ENCODE assay signal across 8 cellular contexts in the genomic region with DNA sequence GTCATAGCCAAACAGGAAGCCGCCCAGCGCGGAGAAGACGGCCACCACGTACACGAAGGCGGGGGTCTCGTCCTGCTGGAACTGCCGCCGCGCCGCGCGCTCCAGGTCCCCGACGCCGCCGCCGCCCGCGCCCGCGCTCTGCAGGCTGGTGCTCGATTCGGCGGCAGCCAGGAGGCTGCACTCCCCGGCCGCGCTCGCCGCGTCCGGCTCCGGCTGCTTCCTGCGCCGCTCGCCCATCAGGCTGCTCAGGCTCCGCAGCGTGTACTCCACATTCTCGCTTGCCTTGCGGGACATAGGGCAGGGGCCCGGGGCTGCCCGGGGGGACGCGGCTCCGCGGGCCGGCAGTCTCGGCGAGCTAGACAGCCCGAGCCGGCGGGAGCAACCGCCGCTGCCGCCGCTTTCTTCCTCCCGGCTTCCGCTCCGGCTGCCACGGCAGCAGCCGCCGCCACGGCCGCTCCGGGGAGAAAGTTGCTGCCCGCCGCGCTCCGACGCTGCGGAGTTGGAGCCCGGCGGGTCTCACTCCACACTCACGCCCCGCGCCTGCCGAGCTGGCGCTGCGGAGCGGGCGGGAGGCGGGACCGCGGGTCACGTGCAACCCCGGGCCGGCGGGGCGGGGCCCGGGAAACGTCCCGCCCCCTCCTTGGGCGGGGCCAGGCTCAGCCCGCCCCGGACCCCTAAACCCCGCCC. TPM values are rescaled to one million over a fixed set of nuclear protein-coding genes. Genes with fewer than 3 reads are reported as not detected.
DNase-seq lines count a peak whose midpoint lies in the region; ATAC-seq and TF ChIP-seq lines count a peak whose summit lies in the region.

SLC2A13 (minus strand) TSS at position 567 of the 687 bp plus-strand sequence; CDS start at position 294, 273 bp downstream.

- no peaks in the 10 kb centered on the region for H4K20me1 ChIP-seq in PC-3 (ENCODE audit: low read length)
- H4K20me1 ChIP-seq in fibroblast of lung (ENCODE audit: control insufficient read depth, extremely low read depth, insufficient read depth, low read length), result no peaks in the 10 kb centered on the region

- H2AFZ ChIP-seq in PC-3 (ENCODE audit: low read length) (peak within 1 kb of the TSS; percentile 95), fibroblast of lung (ENCODE audit: low read length) (peak within 1 kb of the TSS; percentile 87)

- no peaks in the 10 kb centered on the region for H3K9me2 ChIP-seq in PC-3 (replicated peaks; ENCODE audit: low read length)

- peaks cover 14% of the 10 kb centered on the region for H3K4me1 Mint-ChIP-seq in Caco-2 (ENCODE audit: low read depth, unreplicated experiment)
- H3K4me1 Mint-ChIP-seq in activated T-cell treated with anti-CD3 and anti-CD28 coated beads, Interleukin-2, amount 50 U/mL, for 72 hours (ENCODE audit: low read depth), result peaks cover 55% of the 10 kb centered on the region
- H3K4me1 Mint-ChIP-seq in naive thymus-derived CD8-positive, alpha-beta T cell, result peaks cover 17 to 49% (median 36%) of the 10 kb centered on the region in 4 donors
- peaks cover 21 to 29% of the 10 kb centered on the region in 2 donors for H3K4me1 Mint-ChIP-seq in stimulated activated naive B cell treated with anti-CD40 and anti-IgM and Interleukin-4, amounts not matched to agents 10 μg/mL and 1 μg/mL and 100 μg/mL, for 72 hours

- no peaks in the 10 kb centered on the region for H3K27me3 Mint-ChIP-seq in Caco-2 (ENCODE audit: insufficient read depth, unreplicated experiment)
- peaks cover 32% of the 10 kb centered on the region for H3K27me3 Mint-ChIP-seq in activated T-cell treated with anti-CD3 and anti-CD28 coated beads, Interleukin-2, amount 50 U/mL, for 72 hours (ENCODE audit: low read depth)
- H3K27me3 Mint-ChIP-seq in naive thymus-derived CD8-positive, alpha-beta T cell, result peaks cover 0 to 6% (median 0%) of the 10 kb centered on the region in 5 donors
- peaks cover 6 to 10% of the 10 kb centered on the region in 2 donors for H3K27me3 Mint-ChIP-seq in stimulated activated naive B cell treated with anti-CD40 and anti-IgM and Interleukin-4, amounts not matched to agents 10 μg/mL and 1 μg/mL and 100 μg/mL, for 72 hours

- POLR2A ChIA-PET in Caco-2 (lab: Charles Lee), result interaction anchor here (0.7 kb wide), 1 partner anchor 95 kb away, joined by 3 read pairs; no protein-coding TSS in a partner anchor
- POLR2A ChIA-PET in PC-3 (lab: Charles Lee; ENCODE audit: unreplicated experiment), result interaction anchor here (0.6 kb wide), 1 partner anchor 124 kb away, joined by 12 read pairs; no protein-coding TSS in a partner anchor
- POLR2A ChIA-PET in naive thymus-derived CD8-positive, alpha-beta T cell (lab: Charles Lee), result interaction anchor here (1.2 to 4.0 kb wide), 2 partner anchors 13 to 486 kb away, joined by 6 to 10 read pairs; partner anchors contain the start of gene ABCD2

- H3K27ac ChIP-seq in PC-3 (ENCODE audit: low read length) (no peak within 1 kb of the TSS), fibroblast of lung (ENCODE audit: insufficient read depth, low read length) (peak within 1 kb of the TSS; percentile 58)

- H3K9ac ChIP-seq in PC-3 (ENCODE audit: low read length) (peak within 1 kb of the TSS; percentile 45; the same call in 1 of the 2 replicates), fibroblast of lung (ENCODE audit: insufficient read depth, low read length) (peak within 1 kb of the TSS; percentile 72)

- ATAC-seq in GM19463 (IDR thresholded peaks at IDR 0.05; ENCODE audit: unreplicated experiment), result peak; percentile 79
- ATAC-seq in HG03575 (IDR thresholded peaks at IDR 0.05; ENCODE audit: extremely low read depth, insufficient number of reproducible peaks, low FRiP score, unreplicated experiment), result peak; percentile 54
- ATAC-seq in PC-3, result peak; percentile 81
- peak; percentile 84 to 86 for ATAC-seq in activated T-cell treated with anti-CD3 and anti-CD28 coated beads, Interleukin-2, amount 50 U/mL, for 72 hours (replicated peaks in 1 of 2)
- ATAC-seq in naive thymus-derived CD8-positive, alpha-beta T cell, result peak; percentile 83 to 86
- peak; percentile 85 to 90 for ATAC-seq in stimulated activated naive B cell treated with anti-CD40 and anti-IgM and Interleukin-4, amounts not matched to agents 10 μg/mL and 1 μg/mL and 100 μg/mL, for 72 hours (replicated peaks)

- H3K4me1 ChIP-seq in Caco-2, result peaks cover 5% of the 10 kb centered on the region; the same call in 1 of the 2 replicates
- H3K4me1 ChIP-seq in PC-3 (ENCODE audit: insufficient read depth, low read length), result 0 out of 2 replicates have a peak, but pooled peaks cover 4% of the 10 kb centered on the region
- no peaks in the 10 kb centered on the region for H3K4me1 ChIP-seq in fibroblast of lung (ENCODE audit: control insufficient read depth, extremely low read depth, insufficient read depth, low read length)

- H3K27me3 ChIP-seq in Caco-2 (replicated peaks; ENCODE audit: control insufficient read depth, insufficient read depth, low read length), result no peaks in the 10 kb centered on the region; the same call in 1 of the 2 replicates
- no peaks in the 10 kb centered on the region for H3K27me3 ChIP-seq in PC-3 (ENCODE audit: low read length)
- H3K27me3 ChIP-seq in fibroblast of lung (ENCODE audit: control insufficient read depth, insufficient read depth, low read length), result no peaks in the 10 kb centered on the region

- H3K36me3 Mint-ChIP-seq in Caco-2 (ENCODE audit: insufficient read depth, unreplicated experiment), result peaks cover 17% of the 10 kb centered on the region
- peaks cover 0 to 1% of the 10 kb centered on the region in 2 donors for H3K36me3 Mint-ChIP-seq in activated T-cell treated with anti-CD3 and anti-CD28 coated beads, Interleukin-2, amount 50 U/mL, for 72 hours (ENCODE audit: insufficient read depth in 2 of 2)
- H3K36me3 Mint-ChIP-seq in naive thymus-derived CD8-positive, alpha-beta T cell, result no peaks in the 10 kb centered on the region
- no peaks in the 10 kb centered on the region for H3K36me3 Mint-ChIP-seq in stimulated activated naive B cell treated with anti-CD40 and anti-IgM and Interleukin-4, amounts not matched to agents 10 μg/mL and 1 μg/mL and 100 μg/mL, for 72 hours

- intact Hi-C loops in Caco-2 (cut with micrococcal nuclease; ENCODE audit: unreplicated experiment) (loop anchor here (2.0 to 5.0 kb wide), 3 partner anchors 53 to 519 kb away; no protein-coding TSS in a partner anchor), PC-3 (cut with micrococcal nuclease) (loop anchor here (2.0 kb wide), 2 partner anchors 51 to 273 kb away; no protein-coding TSS in a partner anchor)

- TF ChIP-seq CTCF in Caco-2 (IDR thresholded peaks at IDR 0.05; ENCODE audit: insufficient read depth in 1 of 2, low read depth in 1 of 2, low read length in 1 of 2, severe bottlenecking in 1 of 2, unreplicated experiment in 1 of 2) (no peak), PC-3 (conservative IDR thresholded peaks at IDR 0.05; ENCODE audit: low read depth, low read length) (no peak), fibroblast of lung (conservative IDR thresholded peaks at IDR 0.05 in 1 of 2, IDR thresholded peaks at IDR 0.05 in 1 of 2; ENCODE audit: low read depth in 1 of 2, low read length in 2 of 2) (no peak)

- DNase-seq in Caco-2, result peak; percentile 62 to 85
- DNase-seq in PC-3, result peak; percentile 74
- DNase-seq in activated T-cell treated with anti-CD3 and anti-CD28 coated beads, Interleukin-2, amount 50 U/mL, for 72 hours, result peak; percentile 72 to 83
- DNase-seq in fibroblast of lung (ENCODE audit: low read depth in 2 of 2), result peak; percentile 63 to 65
- DNase-seq in naive thymus-derived CD8-positive, alpha-beta T cell, result peak; percentile 52 to 82 (median 78)
- DNase-seq in stimulated activated naive B cell treated with anti-CD40 and anti-IgM and Interleukin-4, amounts not matched to agents 10 μg/mL and 1 μg/mL and 100 μg/mL, for 72 hours, result peak; percentile 70

- H3K36me3 ChIP-seq in Caco-2 (ENCODE audit: control insufficient read depth, insufficient read depth, low read length) (no peaks in the 10 kb centered on the region), PC-3 (ENCODE audit: low read depth, low read length) (no peaks in the 10 kb centered on the region), fibroblast of lung (ENCODE audit: control insufficient read depth, insufficient read depth, low read length) (no peaks in the 10 kb centered on the region)

- BruUV-seq in Caco-2 (replicated peaks; lab: Mats Ljungman, UMichigan) (no TSS peak), PC-3 (replicated peaks; lab: Mats Ljungman, UMichigan) (no TSS peak)

- H3K9me3 Mint-ChIP-seq in Caco-2 (ENCODE audit: unreplicated experiment), result no peaks in the 10 kb centered on the region
- H3K9me3 Mint-ChIP-seq in activated T-cell treated with anti-CD3 and anti-CD28 coated beads, Interleukin-2, amount 50 U/mL, for 72 hours, result no peaks in the 10 kb centered on the region
- no peaks in the 10 kb centered on the region for H3K9me3 Mint-ChIP-seq in naive thymus-derived CD8-positive, alpha-beta T cell
- no peaks in the 10 kb centered on the region for H3K9me3 Mint-ChIP-seq in stimulated activated naive B cell treated with anti-CD40 and anti-IgM and Interleukin-4, amounts not matched to agents 10 μg/mL and 1 μg/mL and 100 μg/mL, for 72 hours

- H3K9me3 ChIP-seq in Caco-2, result no peaks in the 10 kb centered on the region
- H3K9me3 ChIP-seq in PC-3 (ENCODE audit: low read length), result no peaks in the 10 kb centered on the region
- no peaks in the 10 kb centered on the region for H3K9me3 ChIP-seq in fibroblast of lung (ENCODE audit: control insufficient read depth, insufficient read depth, low read depth, low read length)

- H3K27ac Mint-ChIP-seq in Caco-2 (ENCODE audit: unreplicated experiment), result no peak within 1 kb of the TSS
- H3K27ac Mint-ChIP-seq in activated T-cell treated with anti-CD3 and anti-CD28 coated beads, Interleukin-2, amount 50 U/mL, for 72 hours, result no peak within 1 kb of the TSS
- H3K27ac Mint-ChIP-seq in naive thymus-derived CD8-positive, alpha-beta T cell, result peak within 1 kb of the TSS; percentile 58 to 92 (median 78)
- H3K27ac Mint-ChIP-seq in stimulated activated naive B cell treated with anti-CD40 and anti-IgM and Interleukin-4, amounts not matched to agents 10 μg/mL and 1 μg/mL and 100 μg/mL, for 72 hours, result peak within 1 kb of the TSS; percentile 17

- CTCF ChIA-PET in Caco-2 (lab: Charles Lee), result interaction anchor here (0.7 to 2.8 kb wide), 3 partner anchors 12 to 94 kb away, joined by 3 to 14 read pairs (median 4); no protein-coding TSS in a partner anchor
- CTCF ChIA-PET in PC-3 (lab: Charles Lee), result interaction anchor here (0.5 to 3.1 kb wide), 3 partner anchors 95 to 1697 kb away, joined by 3 to 19 read pairs (median 3); no protein-coding TSS in a partner anchor

- H3K4me3 ChIP-seq in Caco-2 (ENCODE audit: low read depth, low read length) (peak within 1 kb of the TSS; percentile 85), PC-3 (ENCODE audit: low read length) (peak within 1 kb of the TSS; percentile 80), fibroblast of lung (replicated peaks in 1 of 4; ENCODE audit: control extremely low read depth in 1 of 4, insufficient read depth in 1 of 4, low read depth in 3 of 4, low read length in 4 of 4) (peak within 1 kb of the TSS; percentile 44 to 76 (median 62))

- H3K79me2 ChIP-seq in PC-3 (ENCODE audit: low read length), result no peaks in the 10 kb centered on the region
- no peaks in the 10 kb centered on the region for H3K79me2 ChIP-seq in fibroblast of lung (ENCODE audit: control insufficient read depth, insufficient read depth, low read length)

- H3K4me3 Mint-ChIP-seq in Caco-2 (ENCODE audit: unreplicated experiment), result peak within 1 kb of the TSS; percentile 57
- peak within 1 kb of the TSS; percentile 84 to 88 for H3K4me3 Mint-ChIP-seq in activated T-cell treated with anti-CD3 and anti-CD28 coated beads, Interleukin-2, amount 50 U/mL, for 72 hours
- peak within 1 kb of the TSS; percentile 81 to 97 (median 90) for H3K4me3 Mint-ChIP-seq in naive thymus-derived CD8-positive, alpha-beta T cell
- peak within 1 kb of the TSS; percentile 78 to 83 for H3K4me3 Mint-ChIP-seq in stimulated activated naive B cell treated with anti-CD40 and anti-IgM and Interleukin-4, amounts not matched to agents 10 μg/mL and 1 μg/mL and 100 μg/mL, for 72 hours

- H3K4me2 ChIP-seq in PC-3 (ENCODE audit: low read length), result peak within 1 kb of the TSS; percentile 80
- H3K4me2 ChIP-seq in fibroblast of lung (ENCODE audit: extremely low read depth, insufficient read depth, low read length), result peak within 1 kb of the TSS; percentile 81

- no peaks in the 10 kb centered on the region for H3F3A ChIP-seq in PC-3 (ENCODE audit: low read length, unreplicated experiment)

RNA-seq across cellular contexts. Expression of gene SLC2A13, which starts in this region (rescaled TPM):
- total RNA-seq in Caco-2 (2022), result 2.5 and 3.0 TPM in 2 replicates
- total RNA-seq in PC-3 (2014; rRNA removed), result 3.2 and 3.4 TPM in 2 replicates
- 1 to 10 TPM; 3.0 to 5.8 TPM for total RNA-seq in activated T-cell treated with anti-CD3 and anti-CD28 coated beads, Interleukin-2, amount 50 U/mL, for 72 hours
- 6.9 and 10.2 TPM in 2 replicates for total RNA-seq in fibroblast of lung
- 2.9 and 5.4 TPM in 2 replicates for polyA plus RNA-seq in fibroblast of lung
- polyA plus RNA-seq in fibroblast of lung (2012), result 1.6 and 3.2 TPM in 2 replicates
- polyA minus RNA-seq in fibroblast of lung (ENCODE audit: low replicate concordance), result 0.78 and 6.8 TPM in 2 replicates
- total RNA-seq in naive thymus-derived CD8-positive, alpha-beta T cell, result 1 to 10 TPM; 7.3 to 7.6 TPM
- 1 to 10 TPM; 1.4 to 1.6 (median 1.6) TPM for polyA plus RNA-seq in naive thymus-derived CD8-positive, alpha-beta T cell

Comparison
In these comparisons a context has a peak if more than half of its experiments do, and no peak if none do; other contexts are left out.
1. H3K27ac Mint-ChIP-seq: peak in naive thymus-derived CD8-positive, alpha-beta T cell (10 of 10) and stimulated activated naive B cell treated with anti-CD40 and anti-IgM and Interleukin-4, amounts not matched to agents 10 μg/mL and 1 μg/mL and 100 μg/mL, for 72 hours (single experiment); none in Caco-2 (single experiment) and activated T-cell treated with anti-CD3 and anti-CD28 coated beads, Interleukin-2, amount 50 U/mL, for 72 hours (single experiment).
2. Peak in every context shown above with its lines, with median percentiles within 50 percentile points of each other: DNase-seq, H3K4me3 ChIP-seq, H3K4me3 Mint-ChIP-seq and ATAC-seq.